ENCODE assay signal across 1 cellular context in the genomic region with DNA sequence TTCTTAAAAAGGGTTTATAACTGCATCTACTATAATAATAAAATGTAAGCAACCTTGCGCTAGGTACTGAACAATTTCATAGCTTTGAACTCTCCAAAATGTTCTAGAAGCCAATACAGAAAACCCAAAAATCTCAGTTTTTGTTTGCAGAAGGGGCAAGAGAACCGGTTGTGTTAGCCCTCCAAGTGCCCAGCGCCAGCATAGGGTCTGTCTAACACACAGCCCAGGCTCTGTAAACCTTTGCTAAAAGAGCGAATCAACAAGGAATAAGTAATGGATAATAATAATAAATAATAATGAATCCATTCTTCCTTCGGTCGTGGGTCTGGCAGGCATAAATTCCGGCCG.
TF ChIP-seq lines count a peak whose summit lies in the region.

No MANE protein-coding gene starts in this region.

TF ChIP-seq in WTC11, 78 proteins besides CTCF, POLR2A, EP300 and RAD21 (continued from another document):
- TF ChIP-seq, protein P1, sequence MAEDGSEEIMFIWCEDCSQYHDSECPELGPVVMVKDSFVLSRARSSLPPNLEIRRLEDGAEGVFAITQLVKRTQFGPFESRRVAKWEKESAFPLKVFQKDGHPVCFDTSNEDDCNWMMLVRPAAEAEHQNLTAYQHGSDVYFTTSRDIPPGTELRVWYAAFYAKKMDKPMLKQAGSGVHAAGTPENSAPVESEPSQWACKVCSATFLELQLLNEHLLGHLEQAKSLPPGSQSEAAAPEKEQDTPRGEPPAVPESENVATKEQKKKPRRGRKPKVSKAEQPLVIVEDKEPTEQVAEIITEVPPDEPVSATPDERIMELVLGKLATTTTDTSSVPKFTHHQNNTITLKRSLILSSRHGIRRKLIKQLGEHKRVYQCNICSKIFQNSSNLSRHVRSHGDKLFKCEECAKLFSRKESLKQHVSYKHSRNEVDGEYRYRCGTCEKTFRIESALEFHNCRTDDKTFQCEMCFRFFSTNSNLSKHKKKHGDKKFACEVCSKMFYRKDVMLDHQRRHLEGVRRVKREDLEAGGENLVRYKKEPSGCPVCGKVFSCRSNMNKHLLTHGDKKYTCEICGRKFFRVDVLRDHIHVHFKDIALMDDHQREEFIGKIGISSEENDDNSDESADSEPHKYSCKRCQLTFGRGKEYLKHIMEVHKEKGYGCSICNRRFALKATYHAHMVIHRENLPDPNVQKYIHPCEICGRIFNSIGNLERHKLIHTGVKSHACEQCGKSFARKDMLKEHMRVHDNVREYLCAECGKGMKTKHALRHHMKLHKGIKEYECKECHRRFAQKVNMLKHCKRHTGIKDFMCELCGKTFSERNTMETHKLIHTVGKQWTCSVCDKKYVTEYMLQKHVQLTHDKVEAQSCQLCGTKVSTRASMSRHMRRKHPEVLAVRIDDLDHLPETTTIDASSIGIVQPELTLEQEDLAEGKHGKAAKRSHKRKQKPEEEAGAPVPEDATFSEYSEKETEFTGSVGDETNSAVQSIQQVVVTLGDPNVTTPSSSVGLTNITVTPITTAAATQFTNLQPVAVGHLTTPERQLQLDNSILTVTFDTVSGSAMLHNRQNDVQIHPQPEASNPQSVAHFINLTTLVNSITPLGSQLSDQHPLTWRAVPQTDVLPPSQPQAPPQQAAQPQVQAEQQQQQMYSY (CRISPR knock-in tag; IDR thresholded peaks at IDR 0.05): 0 out of 2 replicates have a peak, but pooled peaks have one; percentile 53
